ENCODE assay signal across 8 cellular contexts in the genomic region with DNA sequence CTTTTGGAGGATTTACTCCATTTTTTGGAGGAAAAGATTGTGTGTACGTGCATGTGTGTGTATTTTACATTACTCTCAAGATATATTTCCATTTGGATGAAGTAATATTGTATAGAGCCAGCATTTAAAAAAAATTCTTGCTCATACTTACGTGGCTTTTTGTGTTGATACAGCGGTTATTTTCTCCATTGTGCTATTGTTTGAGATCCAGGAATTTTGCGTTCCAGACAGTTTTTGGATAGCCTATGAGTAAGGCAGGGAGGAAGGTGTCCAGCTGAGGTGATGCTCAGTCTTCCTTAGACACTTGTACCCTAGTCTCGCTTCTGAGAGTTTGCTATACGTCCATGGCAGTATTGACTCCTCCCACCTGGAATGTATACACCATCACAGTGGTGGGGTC.
"Had no signal": no experiment of that assay in that cellular context is flagged by ENCODE, and none has a peak within 500 bp of the region (broad histone marks: within the 10 kb centered on the region; RNA-seq: fewer than 3 reads in every experiment).

No MANE protein-coding gene starts in this region.

- FAIRE-seq: G401.6, GM12878, GM12891, GM12892, GM18507, GM19239 had no signal

- ATAC-seq: GM12878 had no signal

- DNase-seq: GDM1, GF-D8 had no signal

- H3K4me3 ChIP-seq: GM12878 had no signal
